In genomic region chr2:10901565-10901964, GRCh38 we compare ENCODE assay signal across 34 cellular contexts. TPM values are rescaled to one million over a fixed set of nuclear protein-coding genes. Genes with fewer than 3 reads are reported as not detected.
A peak's percentile ranks its signal among the peaks of the same experiment; 100 is the strongest.
DNase-seq lines count a peak whose midpoint lies in the region; ATAC-seq, FAIRE-seq and TF ChIP-seq lines count a peak whose summit lies in the region.
"Had no signal": no experiment of that assay in that cellular context is flagged by ENCODE, and none has a peak within 500 bp of the region (broad histone marks: within the 10 kb centered on the region; RNA-seq: fewer than 3 reads in every experiment).

No MANE protein-coding gene starts in this region.

- peak overlapping the region; percentile 59 for H2AFZ ChIP-seq in endothelial cell of umbilical vein (ENCODE audit: low read depth, low read length)

- H3K79me2 ChIP-seq in endothelial cell of umbilical vein (ENCODE audit: control insufficient read depth, insufficient read depth, low read length) = no peaks in the 10 kb centered on the region

- TF ChIP-seq CTCF in natural killer cell (IDR thresholded peaks at IDR 0.05) = no peak
- TF ChIP-seq CTCF in endothelial cell of umbilical vein (IDR thresholded peaks at IDR 0.05; ENCODE audit: extremely low read depth in 1 of 2, insufficient read depth in 1 of 2, low read depth in 1 of 2, low read length in 2 of 2) = no peak
- TF ChIP-seq CTCF in transverse colon (IDR thresholded peaks at IDR 0.05) = no peak

- intact Hi-C loops in natural killer cell (cut with micrococcal nuclease) = no loop called here
- intact Hi-C loops in endothelial cell of umbilical vein (cut with micrococcal nuclease) = loop anchor here (2.0 kb wide), 1 partner anchor 69 kb away; no protein-coding TSS in a partner anchor
- intact Hi-C loops in transverse colon (cut with DNase I; ENCODE audit: low total_unique reads) = no loop called here

- H3K4me1 Mint-ChIP-seq in natural killer cell treated with Interleukin-12 subunit alpha and Interleukin-12 subunit beta and Interleukin-15 and Interleukin-18, amount 100 ng/mL, for 72 hours (ENCODE audit: low read depth in 2 of 2) = no peaks in the 10 kb centered on the region
- H3K4me1 Mint-ChIP-seq in natural killer cell = no peaks in the 10 kb centered on the region
- H3K4me1 Mint-ChIP-seq: activated CD8-positive, alpha-beta memory T cell treated with anti-CD3 and anti-CD28 coated beads, Interleukin-2, amount 10 ng/mL, durations not matched to agents 7 days and 5 days; CD8-positive, alpha-beta memory T cell; central memory CD8-positive, alpha-beta T cell; IgD-negative memory B cell; nephron progenitor cell had no signal

- H3K27me3 ChIP-seq in endothelial cell of umbilical vein (ENCODE audit: control insufficient read depth in 2 of 2, insufficient read depth in 2 of 2, low read length in 2 of 2) (no peaks in the 10 kb centered on the region), transverse colon (no peaks in the 10 kb centered on the region)
- H3K27me3 ChIP-seq: body of pancreas, pancreas, upper lobe of left lung had no signal

- DNase-seq in natural killer cell treated with Interleukin-12 subunit alpha and Interleukin-12 subunit beta and Interleukin-15 and Interleukin-18, amount 100 ng/mL, for 72 hours (ENCODE audit: low spot score) = peak; percentile 8
- DNase-seq in natural killer cell (no peak), NCI-H524 treated with DMSO at 0.1 percent for 48 hours (lab: John Stamatoyannopoulos, UW) (peak; percentile 66), endothelial cell of umbilical vein (ENCODE audit: low read depth, low spot score) (no peak), transverse colon (no peak), NCI-H226 (no peak), OCI-M2 (lab: John Stamatoyannopoulos, UW; ENCODE audit: unreplicated experiment) (no peak)
- DNase-seq: activated CD4-positive, alpha-beta T cell treated with anti-CD3 and anti-CD28 coated beads, Interleukin-2, amount 50 U/mL, for 1 hour; activated CD4-positive, CD25-positive, alpha-beta regulatory T cell; activated CD8-positive, alpha-beta memory T cell treated with anti-CD3 and anti-CD28 coated beads, Interleukin-2, amount 10 ng/mL, durations not matched to agents 7 days and 5 days; activated naive CD4-positive, alpha-beta T cell treated with anti-CD3 and anti-CD28 coated beads, Interleukin-2, amount 50 U/mL, for 16 hours; activated T-cell treated with anti-CD3 and anti-CD28 coated beads, Interleukin-2, amount 50 U/mL, for 48 hours; body of pancreas; CD8-positive, alpha-beta memory T cell; DMS 273 treated with DMSO at 0.1 percent for 48 hours; hippocampal formation; lower lobe of right lung; NCI-H1694; nephron progenitor cell; NK-92 treated with Interleukin-12 subunit alpha and Interleukin-12 subunit beta, amount 100 ng/mL, for 24 hours; pancreas; retina; SK-N-SH; upper lobe of left lung had no signal

- H3K4me3 ChIP-seq in endothelial cell of umbilical vein (replicated peaks in 1 of 3; ENCODE audit: insufficient read depth in 1 of 3, low read depth in 1 of 3, low read length in 3 of 3) (no peak overlapping the region), transverse colon (no peak overlapping the region)
- H3K4me3 ChIP-seq: body of pancreas, HAP-1, lower lobe of right lung, pancreas, skin epidermis, upper lobe of left lung had no signal

- FAIRE-seq in endothelial cell of umbilical vein (lab: Jason Lieb, UNC) = no peak
- FAIRE-seq: G401.6, pancreas had no signal

- H3K27ac ChIP-seq in endothelial cell of umbilical vein (ENCODE audit: insufficient read depth, low read depth, low read length) = no peak overlapping the region
- H3K27ac ChIP-seq in transverse colon = peak overlapping the region in 3 of 4 donors; percentile 30 to 54 (median 47)
- H3K27ac ChIP-seq: body of pancreas, lower lobe of right lung, pancreas, skin epidermis, upper lobe of left lung had no signal

- H3K27me3 Mint-ChIP-seq in natural killer cell treated with Interleukin-12 subunit alpha and Interleukin-12 subunit beta and Interleukin-15 and Interleukin-18, amount 100 ng/mL, for 72 hours = peaks cover 11 to 16% of the 10 kb centered on the region in 2 donors
- H3K27me3 Mint-ChIP-seq in natural killer cell (ENCODE audit: low read depth in 2 of 2) = peaks cover 4 to 20% of the 10 kb centered on the region in 2 donors

- dilution Hi-C loops in endothelial cell of umbilical vein (cut with MboI; ENCODE audit: extremely low pct_ligation_motif_present, low sequenced_read_pairs) = no loop called here

- BruUV-seq in endothelial cell of umbilical vein (replicated peaks; lab: Mats Ljungman, UMichigan) = no TSS peak

- no peak for ATAC-seq in natural killer cell treated with Interleukin-12 subunit alpha and Interleukin-12 subunit beta and Interleukin-15 and Interleukin-18, amount 100 ng/mL, for 72 hours
- ATAC-seq in natural killer cell (no peak), GM18519 (IDR thresholded peaks at IDR 0.05; ENCODE audit: low FRiP score, unreplicated experiment) (no peak)
- ATAC-seq: activated CD8-positive, alpha-beta memory T cell treated with anti-CD3 and anti-CD28 coated beads, Interleukin-2, amount 10 ng/mL, durations not matched to agents 7 days and 5 days; body of pancreas; lower lobe of right lung; pancreas; Right ventricle myocardium inferior had no signal

- POLR2A ChIA-PET in endothelial cell of umbilical vein (lab: Charles Lee) = no interaction called here

- H4K20me1 ChIP-seq in endothelial cell of umbilical vein (replicated peaks; ENCODE audit: control insufficient read depth, extremely low read depth, insufficient read depth, low read length) = no peaks in the 10 kb centered on the region

- TF ChIP-seq POLR2A in endothelial cell of umbilical vein (IDR thresholded peaks at IDR 0.05; ENCODE audit: low read depth, low read length) = no peak
- no peak for TF ChIP-seq POLR2A in transverse colon (IDR thresholded peaks at IDR 0.05)

- H3K4me3 Mint-ChIP-seq in natural killer cell treated with Interleukin-12 subunit alpha and Interleukin-12 subunit beta and Interleukin-15 and Interleukin-18, amount 100 ng/mL, for 72 hours = no peak overlapping the region
- H3K4me3 Mint-ChIP-seq in natural killer cell = no peak overlapping the region
- H3K4me3 Mint-ChIP-seq: activated CD8-positive, alpha-beta memory T cell treated with anti-CD3 and anti-CD28 coated beads, Interleukin-2, amount 10 ng/mL, durations not matched to agents 7 days and 5 days; CD8-positive, alpha-beta memory T cell; central memory CD8-positive, alpha-beta T cell; IgD-negative memory B cell; nephron progenitor cell had no signal

- TF ChIP-seq EP300 in transverse colon (IDR thresholded peaks at IDR 0.05; ENCODE audit: low read depth) = no peak

- in situ Hi-C loops in transverse colon (cut with MboI; ENCODE audit: low pct_ligation_motif_present in 1 of 4, low pct_unique_long_range_greater_than_20kb in 1 of 4, low sequenced_read_pairs in 3 of 4) = loop anchor here in 1 of 4 donors (10.0 kb wide), 1 partner anchor 67 kb away; no protein-coding TSS in a partner anchor

- no peaks in the 10 kb centered on the region for H3K9me3 Mint-ChIP-seq in natural killer cell treated with Interleukin-12 subunit alpha and Interleukin-12 subunit beta and Interleukin-15 and Interleukin-18, amount 100 ng/mL, for 72 hours
- no peaks in the 10 kb centered on the region for H3K9me3 Mint-ChIP-seq in natural killer cell

- H3K4me1 ChIP-seq in endothelial cell of umbilical vein (ENCODE audit: control insufficient read depth, extremely low read depth, insufficient read depth, low read length) (peaks cover 6% of the 10 kb centered on the region), transverse colon (peaks cover 0 to 10% (median 3%) of the 10 kb centered on the region in 4 donors)
- H3K4me1 ChIP-seq: body of pancreas, HAP-1, lower lobe of right lung, pancreas, upper lobe of left lung had no signal

- no peak overlapping the region for H3K27ac Mint-ChIP-seq in natural killer cell treated with Interleukin-12 subunit alpha and Interleukin-12 subunit beta and Interleukin-15 and Interleukin-18, amount 100 ng/mL, for 72 hours
- H3K27ac Mint-ChIP-seq in natural killer cell = no peak overlapping the region
- H3K27ac Mint-ChIP-seq: activated CD8-positive, alpha-beta memory T cell treated with anti-CD3 and anti-CD28 coated beads, Interleukin-2, amount 10 ng/mL, durations not matched to agents 7 days and 5 days; CD8-positive, alpha-beta memory T cell; IgD-negative memory B cell; nephron progenitor cell had no signal

- CTCF ChIA-PET in endothelial cell of umbilical vein (lab: Charles Lee) = interaction anchor here (0.7 to 2.1 kb wide), 5 partner anchors 9 to 682 kb away, joined by 3 to 12 read pairs (median 3); partner anchors contain the start of gene KCNF1

- no peaks in the 10 kb centered on the region for H3K36me3 Mint-ChIP-seq in natural killer cell treated with Interleukin-12 subunit alpha and Interleukin-12 subunit beta and Interleukin-15 and Interleukin-18, amount 100 ng/mL, for 72 hours
- H3K36me3 Mint-ChIP-seq in natural killer cell = no peaks in the 10 kb centered on the region
- H3K36me3 Mint-ChIP-seq: activated CD8-positive, alpha-beta memory T cell treated with anti-CD3 and anti-CD28 coated beads, Interleukin-2, amount 10 ng/mL, durations not matched to agents 7 days and 5 days; CD8-positive, alpha-beta memory T cell; IgD-negative memory B cell had no signal

- H3K9me3 ChIP-seq in endothelial cell of umbilical vein (replicated peaks; ENCODE audit: control insufficient read depth, insufficient read depth, low read length) (no peaks in the 10 kb centered on the region), transverse colon (no peaks in the 10 kb centered on the region)
- H3K9me3 ChIP-seq: body of pancreas, HAP-1, lower lobe of right lung, pancreas, SK-N-SH, upper lobe of left lung had no signal

- no peaks in the 10 kb centered on the region for H3K9me1 ChIP-seq in endothelial cell of umbilical vein (replicated peaks; ENCODE audit: control insufficient read depth, extremely low read depth, insufficient read depth, low read length)

- H3K36me3 ChIP-seq in endothelial cell of umbilical vein (ENCODE audit: control insufficient read depth in 2 of 2, extremely low read depth in 1 of 2, insufficient read depth in 2 of 2, low read length in 2 of 2) (no peaks in the 10 kb centered on the region), transverse colon (no peaks in the 10 kb centered on the region)
- H3K36me3 ChIP-seq: HAP-1, lower lobe of right lung, pancreas, upper lobe of left lung had no signal

- no peak overlapping the region for H3K9ac ChIP-seq in endothelial cell of umbilical vein (replicated peaks; ENCODE audit: extremely low read depth, insufficient read depth, low read length)
- H3K9ac ChIP-seq: SK-N-SH had no signal

- WGBS in transverse colon (ENCODE audit: low coverage in 1 of 2), 2 donors = 90 to 95% methylated on average over 4 of the region's 4 CpGs

- H3K4me2 ChIP-seq in endothelial cell of umbilical vein (ENCODE audit: insufficient read depth, low read length) = no peak overlapping the region
- H3K4me2 ChIP-seq: SK-N-SH had no signal

RNA-seq across cellular contexts. Expression of gene KCNF1, which starts 10.2 kb away (rescaled TPM):
- not detected for total RNA-seq in natural killer cell treated with Interleukin-12 subunit alpha and Interleukin-12 subunit beta and Interleukin-15 and Interleukin-18, amount 100 ng/mL, for 72 hours
- not detected for total RNA-seq in natural killer cell
- total RNA-seq in endothelial cell of umbilical vein = 0.28 and 0.42 TPM in 2 replicates
- polyA plus RNA-seq in endothelial cell of umbilical vein = 0.23 and 0.27 TPM in 2 replicates
- polyA plus RNA-seq in endothelial cell of umbilical vein (2011; cell fraction: cytosol; rRNA removed) = 0.13 and 0.16 TPM in 2 replicates
- polyA plus RNA-seq in endothelial cell of umbilical vein (2011; cell fraction: nucleus; rRNA removed) = 0.17 TPM in 1 of 2 replicates, not detected in the other
- 0.43 and 0.48 TPM in 2 replicates for polyA plus RNA-seq in endothelial cell of umbilical vein (2012)
- 0.41 TPM in 1 of 2 replicates, not detected in the other for polyA minus RNA-seq in endothelial cell of umbilical vein
- not detected for polyA minus RNA-seq in endothelial cell of umbilical vein (2011; cell fraction: cytosol; rRNA and poly(A)+ RNA removed)
- polyA minus RNA-seq in endothelial cell of umbilical vein (2011; cell fraction: nucleus; rRNA and poly(A)+ RNA removed) = 0.29 and 0.43 TPM in 2 replicates
- total RNA-seq in transverse colon = under 1 TPM in 1 of 4 donors, not detected in 3; 0.27 TPM
- total RNA-seq: activated CD8-positive, alpha-beta memory T cell treated with anti-CD3 and anti-CD28 coated beads, Interleukin-2, amount 10 ng/mL, durations not matched to agents 7 days and 5 days; CD8-positive, alpha-beta memory T cell; lower lobe of right lung; mononuclear cell; T-helper 1 cell treated with Interleukin-12 subunit alpha and Interleukin-12 subunit beta and Interleukin-4 antibody, amounts not matched to agents 30 ng/mL and 1 ng/mL, for 36 hours had no signal
- polyA plus RNA-seq: BJ; CD8-positive, alpha-beta memory T cell; IgD-negative memory B cell had no signal

Comparison
In these comparisons a context has a peak if more than half of its experiments do, and no peak if none do; other contexts are left out.
1. DNase-seq: peak in natural killer cell treated with Interleukin-12 subunit alpha and Interleukin-12 subunit beta and Interleukin-15 and Interleukin-18, amount 100 ng/mL, for 72 hours (single experiment) and NCI-H524 treated with DMSO at 0.1 percent for 48 hours (single experiment); none in natural killer cell (single experiment), endothelial cell of umbilical vein (single experiment), transverse colon (single experiment), NCI-H226 (single experiment) and OCI-M2 (single experiment).